ENCODE assay signal across 14 cellular contexts in the genomic region with DNA sequence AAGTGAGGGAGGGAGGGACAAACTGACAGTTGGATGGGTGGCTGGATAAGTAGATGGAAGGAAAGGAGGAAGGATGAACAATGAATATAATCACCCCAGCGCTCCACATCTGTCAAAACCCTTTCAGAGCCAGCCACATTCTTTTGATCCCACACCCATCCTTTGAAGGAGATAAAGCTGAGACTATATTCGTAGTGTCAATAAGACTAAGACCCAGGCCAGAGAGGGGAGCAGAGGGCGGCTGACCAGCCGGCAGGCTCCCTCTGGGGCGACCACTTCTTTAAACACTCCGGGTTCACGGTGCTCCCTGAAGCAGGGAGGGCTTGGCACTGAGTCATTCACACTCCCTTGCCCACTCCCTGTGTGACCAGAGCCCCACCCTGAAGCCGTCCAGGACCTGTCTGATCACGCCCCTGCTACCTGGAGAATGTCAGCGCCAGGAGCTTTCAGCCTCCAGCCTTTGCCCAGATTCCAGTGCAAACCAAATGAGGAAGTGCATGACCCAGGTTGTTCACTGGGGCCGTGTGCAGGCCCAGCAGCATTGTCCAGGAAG. TPM values are rescaled to one million over a fixed set of nuclear protein-coding genes. Genes with fewer than 3 reads are reported as not detected.
DNase-seq lines count a peak whose midpoint lies in the region; ATAC-seq and TF ChIP-seq lines count a peak whose summit lies in the region.
"Had no signal": no experiment of that assay in that cellular context is flagged by ENCODE, and none has a peak within 500 bp of the region (broad histone marks: within the 10 kb centered on the region; RNA-seq: fewer than 3 reads in every experiment).

No MANE protein-coding gene starts in this region.

- H3K27me3 ChIP-seq in heart left ventricle: no peaks in the 10 kb centered on the region
- no peaks in the 10 kb centered on the region for H3K27me3 ChIP-seq in body of pancreas
- peaks cover 0 to 57% of the 10 kb centered on the region in 2 experiments for H3K27me3 ChIP-seq in mesenchymal stem cell (ENCODE audit: control insufficient read depth in 1 of 2, insufficient read depth in 1 of 2, low read length in 2 of 2)
- H3K27me3 ChIP-seq in vagina: no peaks in the 10 kb centered on the region
- H3K27me3 ChIP-seq: gastroesophageal sphincter had no signal

- H2BK15ac ChIP-seq in mesenchymal stem cell (ENCODE audit: low read depth, poor library complexity, severe bottlenecking): peak overlapping the region; percentile 44

- TF ChIP-seq CTCF in heart left ventricle (IDR thresholded peaks at IDR 0.05): no peak
- no peak for TF ChIP-seq CTCF in body of pancreas (IDR thresholded peaks at IDR 0.05)
- TF ChIP-seq CTCF in vagina (IDR thresholded peaks at IDR 0.05): no peak

- H3K9me3 ChIP-seq in heart left ventricle (no peaks in the 10 kb centered on the region), body of pancreas (no peaks in the 10 kb centered on the region), mesenchymal stem cell (ENCODE audit: control insufficient read depth, low read length) (no peaks in the 10 kb centered on the region), vagina (no peaks in the 10 kb centered on the region)
- H3K9me3 ChIP-seq: gastroesophageal sphincter had no signal

- H4K91ac ChIP-seq in mesenchymal stem cell (ENCODE audit: low read length): peak overlapping the region; percentile 90

- H3K23ac ChIP-seq in mesenchymal stem cell (ENCODE audit: low read length in 2 of 2): no peak overlapping the region

- H2AFZ ChIP-seq in mesenchymal stem cell (ENCODE audit: low read depth, low read length): no peak overlapping the region

- H3K14ac ChIP-seq in mesenchymal stem cell (ENCODE audit: low read length in 2 of 2): no peak overlapping the region

- H2BK120ac ChIP-seq in mesenchymal stem cell (ENCODE audit: low read depth, low read length): no peak overlapping the region

- peak overlapping the region; percentile 1 to 32 for H3K4ac ChIP-seq in mesenchymal stem cell (ENCODE audit: low read depth in 1 of 2, low read length in 2 of 2)

- peak overlapping the region in 5 of 12 donors; percentile 6 to 82 (median 78) for H3K27ac ChIP-seq in heart left ventricle
- H3K27ac ChIP-seq in body of pancreas: peak overlapping the region in 3 of 4 donors; percentile 8 to 50 (median 32)
- H3K27ac ChIP-seq in mesenchymal stem cell (ENCODE audit: low read length, poor library complexity, severe bottlenecking): no peak overlapping the region
- H3K27ac ChIP-seq in vagina: peak overlapping the region; percentile 69
- H3K27ac ChIP-seq: gastroesophageal sphincter had no signal

- peak overlapping the region; percentile 35 for H4K8ac ChIP-seq in mesenchymal stem cell (ENCODE audit: low read length)

- H2BK5ac ChIP-seq in mesenchymal stem cell (ENCODE audit: low read depth, low read length, poor library complexity, severe bottlenecking): no peak overlapping the region

- peak overlapping the region in 1 of 2 experiments; percentile 96 for H3K18ac ChIP-seq in mesenchymal stem cell (ENCODE audit: low read depth in 1 of 2, low read length in 2 of 2)

- H3K4me3 ChIP-seq in heart left ventricle (no peak overlapping the region), body of pancreas (no peak overlapping the region), mesenchymal stem cell (ENCODE audit: insufficient read depth in 1 of 2, low read depth in 1 of 2, low read length in 2 of 2) (no peak overlapping the region), vagina (no peak overlapping the region)
- H3K4me3 ChIP-seq: gastroesophageal sphincter had no signal

- H2AK5ac ChIP-seq in mesenchymal stem cell (ENCODE audit: low read length, severe bottlenecking): no peak overlapping the region

- intact Hi-C loops in heart left ventricle (cut with DNase I) (no loop called here), cardiac septum (cut with DNase I) (loop anchor here (5.0 kb wide), 1 partner anchor 34 kb away; the partner anchor contains the start of gene UNC5B), body of pancreas (cut with DNase I) (no loop called here), vagina (cut with DNase I) (no loop called here)

- H3K9ac ChIP-seq in mesenchymal stem cell (ENCODE audit: low read length): no peak overlapping the region

- H3K36me3 ChIP-seq in heart left ventricle (no peaks in the 10 kb centered on the region), body of pancreas (replicated peaks in 1 of 2; ENCODE audit: insufficient read depth in 1 of 2, low read depth in 2 of 2) (no peaks in the 10 kb centered on the region), mesenchymal stem cell (ENCODE audit: control insufficient read depth in 1 of 2, insufficient read depth in 2 of 2, low read depth in 1 of 2, low read length in 2 of 2) (no peaks in the 10 kb centered on the region), vagina (no peaks in the 10 kb centered on the region)
- H3K36me3 ChIP-seq: gastroesophageal sphincter had no signal

- peak overlapping the region in 1 of 2 experiments; percentile 99 for H2BK12ac ChIP-seq in mesenchymal stem cell (ENCODE audit: low read length in 2 of 2)

- no peak for ATAC-seq in heart left ventricle
- ATAC-seq in body of pancreas: peak; percentile 75
- no peak for ATAC-seq in HG03460 (IDR thresholded peaks at IDR 0.05; ENCODE audit: unreplicated experiment)
- ATAC-seq: activated T-helper 17 cell treated with anti-CD3 and anti-CD28 coated beads, Interleukin-2, amount 50 U/mL, for 72 hours; gastroesophageal sphincter had no signal

- H3K4me1 ChIP-seq in heart left ventricle (peaks cover 16 to 97% (median 83%) of the 10 kb centered on the region in 12 donors), body of pancreas (peaks cover 20% of the 10 kb centered on the region), mesenchymal stem cell (ENCODE audit: control insufficient read depth, insufficient read depth, low read depth, low read length) (peaks cover 5% of the 10 kb centered on the region), vagina (peaks cover 79% of the 10 kb centered on the region)

- H3K79me1 ChIP-seq in mesenchymal stem cell (replicated peaks; ENCODE audit: low read length, poor library complexity, severe bottlenecking): no peaks in the 10 kb centered on the region

- DNase-seq in heart left ventricle (peak in 3 of 5 donors; percentile 31 to 45 (median 37)), cardiac septum (ENCODE audit: low spot score) (no peak), body of pancreas (peak in 3 of 4 donors; percentile 36 to 61 (median 45)), mesenchymal stem cell (no peak), vagina (ENCODE audit: extremely low spot score in 2 of 2) (no peak), HK-2 (ENCODE audit: unreplicated experiment) (no peak)
- DNase-seq in activated naive CD4-positive, alpha-beta T cell treated with Interleukin-2 at 50 U/mL for 16 hours: no peak
- DNase-seq: activated B cell treated with CpG ODN at 0.5 μM for 24 hours, cerebellar nuclear complex, NCI-H1417 treated with DMSO at 0.1 percent for 48 hours had no signal

- H3K4me2 ChIP-seq in mesenchymal stem cell (ENCODE audit: low read length, poor library complexity, severe bottlenecking): no peak overlapping the region

- no peak for TF ChIP-seq POLR2A in heart left ventricle (IDR thresholded peaks at IDR 0.05)
- no peak for TF ChIP-seq POLR2A in body of pancreas (IDR thresholded peaks at IDR 0.05)
- no peak for TF ChIP-seq POLR2A in vagina (IDR thresholded peaks at IDR 0.05)

- WGBS in heart left ventricle, 4 donors: 58 to 67% (median 63%) methylated on average over 8 to 11 of the region's 11 CpGs
- 51 to 64% methylated on average over 11 of the region's 11 CpGs for WGBS in body of pancreas, 2 donors
- WGBS in mesenchymal stem cell: 58% methylated on average over 10 of the region's 11 CpGs

RNA-seq across cellular contexts. Expression of gene UNC5B, which starts 34.3 kb away (rescaled TPM):
- total RNA-seq in heart left ventricle (10 to 100 TPM in 6 of 9 donors, 1 to 10 TPM in 3; 6.9 to 22.8 (median 10.9) TPM), cardiac septum (22.4 TPM), body of pancreas (10 to 100 TPM; 10.4 to 11.2 TPM), vagina (24.3 TPM)
- 1 to 10 TPM; 4.8 to 8.7 TPM for polyA plus RNA-seq in heart left ventricle
- 40.6 TPM for polyA plus RNA-seq in mesenchymal stem cell (2013, experiment 1 of 2)
- polyA plus RNA-seq in mesenchymal stem cell (2013, experiment 2 of 2): 38.6 TPM
- total RNA-seq: activated B cell treated with CpG ODN at 0.5 μM for 24 hours, OCI-LY7 had no signal

Comparison
In these comparisons a context has a peak if more than half of its experiments do, and no peak if none do; other contexts are left out.
1. DNase-seq: peak in heart left ventricle (3 of 5) and body of pancreas (3 of 4); none in cardiac septum (single experiment), mesenchymal stem cell (single experiment), vagina (0 of 2), HK-2 (single experiment) and activated naive CD4-positive, alpha-beta T cell treated with Interleukin-2 at 50 U/mL for 16 hours (single experiment).